ENCODE assay signal across 8 cellular contexts in genomic region chr2:112692914-112693313, GRCh38. TPM values are rescaled to one million over a fixed set of nuclear protein-coding genes. Genes with fewer than 3 reads are reported as not detected.
A peak's percentile ranks its signal among the peaks of the same experiment; 100 is the strongest.
DNase-seq lines count a peak whose midpoint lies in the region; ATAC-seq, FAIRE-seq and TF ChIP-seq lines count a peak whose summit lies in the region.

No MANE protein-coding gene starts in this region.

- TF ChIP-seq CTCF in PC-9 (conservative IDR thresholded peaks at IDR 0.05) (no peak), bronchial epithelial cell (IDR thresholded peaks at IDR 0.05; ENCODE audit: insufficient read depth, low read length, severe bottlenecking) (no peak)

- peak overlapping the region; percentile 60 for H3K4me2 ChIP-seq in PC-9

- peak overlapping the region; percentile 77 for H3K27ac ChIP-seq in PC-9
- H3K27ac ChIP-seq in right cardiac atrium (ENCODE audit: low read length) = no peak overlapping the region

- no peaks in the 10 kb centered on the region for H4K20me1 ChIP-seq in PC-9 (ENCODE audit: insufficient read depth)

- BruUV-seq in PC-9 (replicated peaks; lab: Mats Ljungman, UMichigan) = TSS peak; percentile 80

- H3K36me3 ChIP-seq in PC-9 (ENCODE audit: low read depth) = no peaks in the 10 kb centered on the region
- no peaks in the 10 kb centered on the region for H3K36me3 ChIP-seq in bronchial epithelial cell (ENCODE audit: control insufficient read depth, insufficient read depth, low read length)

- H2AFZ ChIP-seq in PC-9 = no peak overlapping the region

- FAIRE-seq in bronchial epithelial cell (lab: Jason Lieb, UNC) = no peak

- H3K4me3 ChIP-seq in PC-9 = peak overlapping the region; percentile 12; the same call in 1 of the 2 replicates
- H3K4me3 ChIP-seq in bronchial epithelial cell (ENCODE audit: low read depth, low read length) = no peak overlapping the region
- H3K4me3 ChIP-seq in right cardiac atrium (ENCODE audit: low read length) = no peak overlapping the region

- H3K4me3 Mint-ChIP-seq in naive thymus-derived CD8-positive, alpha-beta T cell = no peak overlapping the region

- POLR2A ChIA-PET in PC-9 (lab: Charles Lee; ENCODE audit: unreplicated experiment) = interaction anchor here (0.8 to 0.9 kb wide), 3 partner anchors 23 to 230 kb away, joined by 5 to 7 read pairs (median 5); no protein-coding TSS in a partner anchor
- POLR2A ChIA-PET in naive thymus-derived CD8-positive, alpha-beta T cell (lab: Charles Lee) = interaction anchor here (0.6 to 3.3 kb wide), 3 partner anchors 47 to 587 kb away, joined by 3 to 22 read pairs (median 4); partner anchors contain the start of gene SLC20A1

- no peaks in the 10 kb centered on the region for H3K9me3 Mint-ChIP-seq in naive thymus-derived CD8-positive, alpha-beta T cell

- H3K27me3 ChIP-seq in PC-9 (ENCODE audit: insufficient read depth, low read depth) (no peaks in the 10 kb centered on the region), bronchial epithelial cell (ENCODE audit: control insufficient read depth, insufficient read depth, low read length) (no peaks in the 10 kb centered on the region), right cardiac atrium (ENCODE audit: control insufficient read depth, insufficient read depth) (no peaks in the 10 kb centered on the region)

- peaks cover 33% of the 10 kb centered on the region for H3F3A ChIP-seq in PC-9 (ENCODE audit: insufficient read depth, low read depth)

- intact Hi-C loops in PC-9 (cut with micrococcal nuclease; ENCODE audit: unreplicated experiment) (loop anchor here (1.0 to 2.0 kb wide), 3 partner anchors 34 to 66 kb away; partner anchors contain the start of gene SLC20A1), right cardiac atrium (cut with DNase I) (loop anchor here in 2 of 4 donors (10.0 kb wide), 1 partner anchor 68 kb away; no protein-coding TSS in a partner anchor)

- H3K27me3 Mint-ChIP-seq in naive thymus-derived CD8-positive, alpha-beta T cell = peaks cover 0 to 2% (median 0%) of the 10 kb centered on the region in 5 donors

- H3K36me3 Mint-ChIP-seq in naive thymus-derived CD8-positive, alpha-beta T cell = no peaks in the 10 kb centered on the region

- H3K4me1 ChIP-seq in PC-9 (replicated peaks; ENCODE audit: insufficient read depth) (peaks cover 42% of the 10 kb centered on the region), right cardiac atrium (ENCODE audit: control insufficient read depth, insufficient read depth, low read length) (no peaks in the 10 kb centered on the region)

- 98% methylated on average over 1 of the region's 1 CpG for WGBS in right cardiac atrium

- CTCF ChIA-PET in PC-9 (lab: Charles Lee) = interaction anchor here (0.8 to 1.2 kb wide), 4 partner anchors 26 to 93 kb away, joined by 4 to 11 read pairs (median 6); no protein-coding TSS in a partner anchor

- no peaks in the 10 kb centered on the region for H3K9me2 ChIP-seq in PC-9 (ENCODE audit: insufficient read depth)

- H3K79me2 ChIP-seq in PC-9 (ENCODE audit: low read depth) = no peaks in the 10 kb centered on the region

- DNase-seq in ELR (ENCODE audit: low read depth) (peak; percentile 30), PC-9 (peak; percentile 25 to 41), bronchial epithelial cell (ENCODE audit: low read depth) (peak; percentile 77), left lobe of liver (ENCODE audit: low spot score) (no peak), HK-2 (ENCODE audit: unreplicated experiment) (no peak), right cardiac atrium (no peak)
- peak; percentile 25 for DNase-seq in stimulated activated CD4-positive, alpha-beta T cell treated with anti-CD3 and anti-CD28 coated beads, Interleukin-12 subunit alpha, Interleukin-12 subunit beta, amount 100 ng/mL, for 4 hours
- DNase-seq in naive thymus-derived CD8-positive, alpha-beta T cell = no peak

- H3K9me3 ChIP-seq in PC-9 (ENCODE audit: insufficient read depth, low read depth) (no peaks in the 10 kb centered on the region), right cardiac atrium (ENCODE audit: control insufficient read depth, low read length) (no peaks in the 10 kb centered on the region)

- ATAC-seq in left lobe of liver (no peak), right cardiac atrium (no peak)
- ATAC-seq in naive thymus-derived CD8-positive, alpha-beta T cell = no peak

- H3K27ac Mint-ChIP-seq in naive thymus-derived CD8-positive, alpha-beta T cell = peak overlapping the region in 5 of 10 donors; percentile 43 to 79 (median 49)

- peaks cover 4 to 28% (median 15%) of the 10 kb centered on the region in 4 donors for H3K4me1 Mint-ChIP-seq in naive thymus-derived CD8-positive, alpha-beta T cell

RNA-seq across cellular contexts. Expression of gene NT5DC4, which starts 27.9 kb away (rescaled TPM):
- 6.1 and 6.5 TPM in 2 replicates for total RNA-seq in PC-9 (2021)
- not detected in 2 replicates for total RNA-seq in bronchial epithelial cell
- total RNA-seq in left lobe of liver = not detected
- total RNA-seq in right cardiac atrium = not detected
- not detected for polyA plus RNA-seq in right cardiac atrium
- not detected for total RNA-seq in naive thymus-derived CD8-positive, alpha-beta T cell
- polyA plus RNA-seq in naive thymus-derived CD8-positive, alpha-beta T cell = not detected

RNA-seq across cellular contexts. Expression of gene SLC20A1, which starts 47.2 kb away (rescaled TPM):
- total RNA-seq in PC-9 (2021) (99.9 and 106 TPM in 2 replicates), bronchial epithelial cell (47.7 and 63.4 TPM in 2 replicates), left lobe of liver (12.9 TPM), right cardiac atrium (10 to 100 TPM; 14.2 to 24.2 (median 15.6) TPM)
- polyA plus RNA-seq in right cardiac atrium = 8.6 TPM
- 10 to 100 TPM; 71.2 to 75.6 TPM for total RNA-seq in naive thymus-derived CD8-positive, alpha-beta T cell
- 10 to 100 TPM; 17.0 to 33.7 (median 21.2) TPM for polyA plus RNA-seq in naive thymus-derived CD8-positive, alpha-beta T cell

Comparison
In these comparisons a context has a peak if more than half of its experiments do, and no peak if none do; other contexts are left out.
1. DNase-seq: peak in ELR (single experiment), PC-9 (2 of 2), bronchial epithelial cell (single experiment) and stimulated activated CD4-positive, alpha-beta T cell treated with anti-CD3 and anti-CD28 coated beads, Interleukin-12 subunit alpha, Interleukin-12 subunit beta, amount 100 ng/mL, for 4 hours (single experiment); none in left lobe of liver (single experiment), HK-2 (single experiment), right cardiac atrium (0 of 3) and naive thymus-derived CD8-positive, alpha-beta T cell (0 of 10).